14 cellular contexts compared by ENCODE assay signal in genomic region chr22:46010951-46011626, GRCh38. TPM values are rescaled to one million over a fixed set of nuclear protein-coding genes. Genes with fewer than 3 reads are reported as not detected.
A peak's percentile ranks its signal among the peaks of the same experiment; 100 is the strongest.
DNase-seq lines count a peak whose midpoint lies in the region; ATAC-seq and TF ChIP-seq lines count a peak whose summit lies in the region.
"Had no signal": no experiment of that assay in that cellular context is flagged by ENCODE, and none has a peak within 500 bp of the region (broad histone marks: within the 10 kb centered on the region; RNA-seq: fewer than 3 reads in every experiment).

No MANE protein-coding gene starts in this region.

- H3K4me1 ChIP-seq in BE2C (peaks cover 65% of the 10 kb centered on the region), trophoblast cell (ENCODE audit: control insufficient read depth in 1 of 2, insufficient read depth in 2 of 2, low read length in 2 of 2) (peaks cover 4 to 18% of the 10 kb centered on the region in 2 experiments)

- H2BK12ac ChIP-seq in trophoblast cell (ENCODE audit: low read length), result peak overlapping the region; percentile 19

- no peaks in the 10 kb centered on the region for H3K36me3 Mint-ChIP-seq in activated naive CD4-positive, alpha-beta T cell treated with anti-CD3 and anti-CD28 coated beads, Interleukin-2, amount 50 U/mL, for 72 hours
- H3K36me3 Mint-ChIP-seq: neural progenitor cell had no signal

- no CpG with 5 or more reads among the region's 20 CpGs for whole genome bisulfite sequencing in trophoblast cell (ENCODE audit: extremely low coverage, insufficient coverage, insufficient read length)

- DNase-seq in BE2C (peak; percentile 52), anterior cingulate cortex (lab: John Stamatoyannopoulos, UW) (peak in 52 of 58 donors; percentile 48 to 94 (median 78)), hippocampal formation (lab: John Stamatoyannopoulos, UW) (peak; percentile 59 to 66), trophoblast cell (no peak), A172 (ENCODE audit: low spot score) (no peak), RKO (ENCODE audit: low spot score) (no peak)
- DNase-seq in activated naive CD4-positive, alpha-beta T cell treated with anti-CD3 and anti-CD28 coated beads, Interleukin-2, amount 50 U/mL, for 72 hours (ENCODE audit: low spot score in 2 of 2), result no peak
- DNase-seq: activated CD4-positive, CD25-positive, alpha-beta regulatory T cell; EL; endodermal cell; KBM-7 had no signal

- no peak for TF ChIP-seq CTCF in BE2C (IDR thresholded peaks at IDR 0.05; ENCODE audit: low read depth, low read length)

- no peak overlapping the region for H3K23ac ChIP-seq in trophoblast cell (ENCODE audit: low read length)

- no peak overlapping the region for H3K9ac ChIP-seq in trophoblast cell (ENCODE audit: low read length)
- H3K9ac ChIP-seq: neural progenitor cell had no signal

- H2BK5ac ChIP-seq in trophoblast cell (ENCODE audit: low read depth, low read length, poor library complexity), result no peak overlapping the region

- H3K4ac ChIP-seq in trophoblast cell (ENCODE audit: low read depth, low read length), result no peak overlapping the region

- no peak overlapping the region for H3K27ac ChIP-seq in trophoblast cell (ENCODE audit: low read depth, low read length)
- H3K27ac ChIP-seq: neural progenitor cell, SJSA1 had no signal

- H3K9me3 ChIP-seq in BE2C (no peaks in the 10 kb centered on the region), trophoblast cell (ENCODE audit: insufficient read depth, low read depth, low read length) (peaks cover 2% of the 10 kb centered on the region)

- H3K36me3 ChIP-seq in BE2C (no peaks in the 10 kb centered on the region), trophoblast cell (ENCODE audit: control insufficient read depth in 1 of 2, insufficient read depth in 2 of 2, low read length in 2 of 2) (no peaks in the 10 kb centered on the region)
- H3K36me3 ChIP-seq: neural progenitor cell, SJSA1 had no signal

- no peak overlapping the region for H3K18ac ChIP-seq in trophoblast cell (ENCODE audit: low read length)

- no peak overlapping the region for H2BK120ac ChIP-seq in trophoblast cell (ENCODE audit: insufficient read depth, low read length, poor library complexity)

- H3K27me3 ChIP-seq in BE2C (no peaks in the 10 kb centered on the region), trophoblast cell (ENCODE audit: insufficient read depth, low read length) (no peaks in the 10 kb centered on the region)
- H3K27me3 ChIP-seq: neural progenitor cell, SJSA1 had no signal

- H4K91ac ChIP-seq in trophoblast cell (ENCODE audit: low read depth, low read length), result peak overlapping the region; percentile 15

- H3K9me3 Mint-ChIP-seq in activated naive CD4-positive, alpha-beta T cell treated with anti-CD3 and anti-CD28 coated beads, Interleukin-2, amount 50 U/mL, for 72 hours, result no peaks in the 10 kb centered on the region
- H3K9me3 Mint-ChIP-seq: endodermal cell had no signal

- no peak overlapping the region for H4K8ac ChIP-seq in trophoblast cell (ENCODE audit: low read depth, low read length)

- H3K14ac ChIP-seq in trophoblast cell (ENCODE audit: low read length), result no peak overlapping the region

- no peak overlapping the region for H2AFZ ChIP-seq in trophoblast cell (ENCODE audit: insufficient read depth, low read length, poor library complexity)
- H2AFZ ChIP-seq: neural progenitor cell had no signal

- H3K4me3 ChIP-seq in BE2C (ENCODE audit: low read depth, low read length) (no peak overlapping the region), trophoblast cell (ENCODE audit: low read depth, low read length) (no peak overlapping the region)
- H3K4me3 ChIP-seq: neural progenitor cell, SJSA1 had no signal

- H3K79me2 ChIP-seq in trophoblast cell (ENCODE audit: control insufficient read depth, insufficient read depth, low read length, poor library complexity), result peaks cover 5% of the 10 kb centered on the region

- peak overlapping the region in 1 of 2 donors; percentile 45 for H3K27ac Mint-ChIP-seq in activated naive CD4-positive, alpha-beta T cell treated with anti-CD3 and anti-CD28 coated beads, Interleukin-2, amount 50 U/mL, for 72 hours
- H3K27ac Mint-ChIP-seq: endodermal cell, neural progenitor cell had no signal

- H3K4me2 ChIP-seq in trophoblast cell (ENCODE audit: low read length), result no peak overlapping the region
- H3K4me2 ChIP-seq: neural progenitor cell had no signal

- no peak overlapping the region for H4K12ac ChIP-seq in trophoblast cell (ENCODE audit: low read depth, low read length)

- H2AK5ac ChIP-seq in trophoblast cell (ENCODE audit: low read length), result no peak overlapping the region

- H3K79me1 ChIP-seq in trophoblast cell (ENCODE audit: low read length), result peaks cover 15% of the 10 kb centered on the region

- ATAC-seq in activated CD4-positive, CD25-positive, alpha-beta regulatory T cell treated with anti-CD3 and anti-CD28 coated beads, Interleukin-2, amount 50 U/mL, for 24 hours, result no peak
- no peak for ATAC-seq in activated naive CD4-positive, alpha-beta T cell treated with anti-CD3 and anti-CD28 coated beads, Interleukin-2, amount 50 U/mL, for 72 hours

RNA-seq across cellular contexts. Expression of gene WNT7B, which starts 34.1 kb away (rescaled TPM):
- polyA plus RNA-seq in BE2C (2012; ENCODE audit: insufficient read depth, insufficient read length, low read depth), result not detected
- polyA plus RNA-seq in trophoblast cell (2013), result 5.9 and 6.1 TPM in 2 replicates
- 4.5 and 6.3 TPM in 2 replicates for total RNA-seq in A172 (2014; rRNA removed; shearing (Covaris generic))
- total RNA-seq in activated naive CD4-positive, alpha-beta T cell treated with anti-CD3 and anti-CD28 coated beads, Interleukin-2, amount 50 U/mL, for 72 hours, result under 1 TPM in 1 of 2 donors, not detected in 1; 0.05 TPM
- total RNA-seq: endodermal cell had no signal

Comparison
In these comparisons a context has a peak if more than half of its experiments do, and no peak if none do; other contexts are left out.
1. DNase-seq: peak in BE2C (single experiment), anterior cingulate cortex (52 of 58) and hippocampal formation (2 of 2); none in trophoblast cell (0 of 2), A172 (single experiment), RKO (single experiment) and activated naive CD4-positive, alpha-beta T cell treated with anti-CD3 and anti-CD28 coated beads, Interleukin-2, amount 50 U/mL, for 72 hours (0 of 2).